In the genomic region with DNA sequence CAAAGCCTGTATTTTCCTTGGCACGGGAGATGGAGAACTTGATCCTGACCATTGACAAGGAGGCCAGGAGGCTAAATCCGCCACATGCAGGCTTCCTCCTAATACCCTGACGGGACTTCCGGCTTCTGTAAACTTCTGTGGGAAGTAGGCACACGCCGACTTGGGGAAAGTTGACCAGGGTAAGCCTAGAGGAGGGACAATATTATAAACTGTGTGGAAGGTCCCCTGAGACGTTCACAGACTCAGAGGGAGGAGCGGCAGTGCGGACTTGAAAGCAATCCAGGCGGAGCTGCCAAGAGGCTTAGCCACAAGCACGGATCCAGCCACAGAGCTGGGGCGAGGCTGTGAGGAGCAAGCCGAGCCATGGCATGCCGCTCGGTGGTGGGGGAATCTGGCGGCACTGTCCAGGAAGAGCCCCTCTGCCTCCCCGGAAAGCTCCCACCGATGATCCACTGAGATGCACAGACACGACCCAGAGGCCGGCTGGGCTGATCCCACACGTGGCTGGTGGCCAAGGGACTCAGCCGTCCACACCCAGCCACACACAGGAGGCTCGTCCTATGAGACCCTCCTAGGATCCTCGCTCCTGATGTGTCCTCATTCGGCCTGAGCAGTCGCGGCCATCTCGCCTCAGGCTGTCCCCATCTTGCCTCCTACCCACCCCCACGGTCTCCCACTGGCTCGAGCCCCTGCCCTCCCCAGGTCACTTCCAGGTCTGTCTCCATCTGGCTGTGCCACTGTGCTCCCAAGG, we compare ENCODE assay signal across 11 cellular contexts. TPM values are rescaled to one million over a fixed set of nuclear protein-coding genes. Genes with fewer than 3 reads are reported as not detected.
DNase-seq lines count a peak whose midpoint lies in the region; ATAC-seq, FAIRE-seq and TF ChIP-seq lines count a peak whose summit lies in the region.
"Had no signal": no experiment of that assay in that cellular context is flagged by ENCODE, and none has a peak within 500 bp of the region (broad histone marks: within the 10 kb centered on the region; RNA-seq: fewer than 3 reads in every experiment).

No MANE protein-coding gene starts in this region.

- H3K27me3 ChIP-seq in suprapubic skin: peaks cover 4% of the 10 kb centered on the region
- H3K27me3 ChIP-seq in effector memory CD4-positive, alpha-beta T cell (replicated peaks; ENCODE audit: control insufficient read depth, insufficient read depth, low read length, poor library complexity, severe bottlenecking): no peaks in the 10 kb centered on the region

- peaks cover 28% of the 10 kb centered on the region for H3K4me1 ChIP-seq in suprapubic skin
- no peaks in the 10 kb centered on the region for H3K4me1 ChIP-seq in effector memory CD4-positive, alpha-beta T cell (ENCODE audit: control insufficient read depth, insufficient read depth, low read length, poor library complexity, severe bottlenecking)

- peak overlapping the region; percentile 93 for H3K27ac ChIP-seq in suprapubic skin
- no peak overlapping the region for H3K27ac ChIP-seq in effector memory CD4-positive, alpha-beta T cell (ENCODE audit: insufficient read depth, low read length, poor library complexity, severe bottlenecking)

- no peaks in the 10 kb centered on the region for H3K36me3 ChIP-seq in suprapubic skin
- H3K36me3 ChIP-seq in effector memory CD4-positive, alpha-beta T cell (ENCODE audit: control insufficient read depth, insufficient read depth, low read length): no peaks in the 10 kb centered on the region

- no peak for FAIRE-seq in GM12892 (lab: Jason Lieb, UNC)

- ATAC-seq in left lobe of liver: peak; percentile 46
- ATAC-seq: activated naive CD4-positive, alpha-beta T cell treated with anti-CD3 and anti-CD28 coated beads, Interleukin-2, amount 50 U/mL, for 72 hours had no signal

- CTCF ChIA-PET in activated CD4-positive, alpha-beta memory T cell treated with anti-CD3 and anti-CD28 coated beads, Interleukin-2, amount 10 ng/mL, durations not matched to agents 7 days and 5 days (lab: Charles Lee): no interaction called here

- H3K4me3 ChIP-seq in suprapubic skin: peak overlapping the region; percentile 12
- no peak overlapping the region for H3K4me3 ChIP-seq in effector memory CD4-positive, alpha-beta T cell (ENCODE audit: insufficient read depth, low read depth, low read length, poor library complexity, severe bottlenecking)

- no peak for TF ChIP-seq CTCF in chondrocyte (IDR thresholded peaks at IDR 0.05)
- no peak for TF ChIP-seq CTCF in suprapubic skin (IDR thresholded peaks at IDR 0.05)

- no peaks in the 10 kb centered on the region for H3K36me3 Mint-ChIP-seq in chondrocyte (ENCODE audit: low read depth)
- H3K36me3 Mint-ChIP-seq in activated CD4-positive, alpha-beta memory T cell treated with anti-CD3 and anti-CD28 coated beads, Interleukin-2, amount 10 ng/mL, durations not matched to agents 7 days and 5 days (ENCODE audit: low read depth): no peaks in the 10 kb centered on the region
- H3K36me3 Mint-ChIP-seq: activated naive CD4-positive, alpha-beta T cell treated with anti-CD3 and anti-CD28 coated beads, Interleukin-2, amount 50 U/mL, for 72 hours; memory B cell had no signal

- H3K9me3 Mint-ChIP-seq in chondrocyte (ENCODE audit: low read depth): no peaks in the 10 kb centered on the region
- no peaks in the 10 kb centered on the region for H3K9me3 Mint-ChIP-seq in activated CD4-positive, alpha-beta memory T cell treated with anti-CD3 and anti-CD28 coated beads, Interleukin-2, amount 10 ng/mL, durations not matched to agents 7 days and 5 days
- H3K9me3 Mint-ChIP-seq: activated naive CD4-positive, alpha-beta T cell treated with anti-CD3 and anti-CD28 coated beads, Interleukin-2, amount 50 U/mL, for 72 hours; T-helper 1 cell treated with Interleukin-12 subunit alpha and Interleukin-12 subunit beta and Interleukin-4 antibody, amounts not matched to agents 30 μg/mL and 1 μg/mL, for 36 hours had no signal

- H3K4me3 Mint-ChIP-seq in chondrocyte (ENCODE audit: unreplicated experiment): peak overlapping the region; percentile 53
- no peak overlapping the region for H3K4me3 Mint-ChIP-seq in activated CD4-positive, alpha-beta memory T cell treated with anti-CD3 and anti-CD28 coated beads, Interleukin-2, amount 10 ng/mL, durations not matched to agents 7 days and 5 days
- H3K4me3 Mint-ChIP-seq: memory B cell; T-helper 1 cell treated with Interleukin-12 subunit alpha and Interleukin-12 subunit beta and Interleukin-4 antibody, amounts not matched to agents 30 μg/mL and 1 μg/mL, for 36 hours had no signal

- POLR2A ChIA-PET in activated CD4-positive, alpha-beta memory T cell treated with anti-CD3 and anti-CD28 coated beads, Interleukin-2, amount 10 ng/mL, durations not matched to agents 7 days and 5 days (lab: Charles Lee): no interaction called here

- DNase-seq in LHCN-M2 (ENCODE audit: low read depth) (peak; percentile 98), chondrocyte (ENCODE audit: low spot score) (no peak), left lobe of liver (ENCODE audit: low spot score) (peak; percentile 75), suprapubic skin (ENCODE audit: low spot score in 2 of 2) (peak; percentile 82 to 89), GM12892 (ENCODE audit: insufficient read length) (no peak), activated gamma-delta T cell (lab: John Stamatoyannopoulos, UW) (no peak)
- DNase-seq in effector memory CD4-positive, alpha-beta T cell: no peak
- DNase-seq in activated CD4-positive, alpha-beta memory T cell treated with anti-CD3 and anti-CD28 coated beads, Interleukin-2, amount 10 ng/mL, durations not matched to agents 7 days and 5 days: no peak

- WGBS in suprapubic skin: 48% methylated on average over 30 of the region's 30 CpGs

- peak overlapping the region; percentile 98 for H3K27ac Mint-ChIP-seq in chondrocyte (ENCODE audit: unreplicated experiment)
- no peak overlapping the region for H3K27ac Mint-ChIP-seq in activated CD4-positive, alpha-beta memory T cell treated with anti-CD3 and anti-CD28 coated beads, Interleukin-2, amount 10 ng/mL, durations not matched to agents 7 days and 5 days
- H3K27ac Mint-ChIP-seq: activated naive CD4-positive, alpha-beta T cell treated with anti-CD3 and anti-CD28 coated beads, Interleukin-2, amount 50 U/mL, for 72 hours; memory B cell; T-helper 1 cell treated with Interleukin-12 subunit alpha and Interleukin-12 subunit beta and Interleukin-4 antibody, amounts not matched to agents 30 μg/mL and 1 μg/mL, for 36 hours had no signal

- H3K27me3 Mint-ChIP-seq in chondrocyte (ENCODE audit: low read depth): peaks cover 18% of the 10 kb centered on the region
- H3K27me3 Mint-ChIP-seq in activated CD4-positive, alpha-beta memory T cell treated with anti-CD3 and anti-CD28 coated beads, Interleukin-2, amount 10 ng/mL, durations not matched to agents 7 days and 5 days: peaks cover 27% of the 10 kb centered on the region

- no peaks in the 10 kb centered on the region for H3K9me3 ChIP-seq in suprapubic skin
- H3K9me3 ChIP-seq in effector memory CD4-positive, alpha-beta T cell (ENCODE audit: control insufficient read depth, low read length): no peaks in the 10 kb centered on the region

- TF ChIP-seq POLR2A in suprapubic skin (IDR thresholded peaks at IDR 0.05): no peak
- no peak for TF ChIP-seq POLR2A in GM12892 (IDR thresholded peaks at IDR 0.05; ENCODE audit: low read depth, low read length)

- peaks cover 26% of the 10 kb centered on the region for H3K4me1 Mint-ChIP-seq in chondrocyte (ENCODE audit: low read depth)
- H3K4me1 Mint-ChIP-seq in activated CD4-positive, alpha-beta memory T cell treated with anti-CD3 and anti-CD28 coated beads, Interleukin-2, amount 10 ng/mL, durations not matched to agents 7 days and 5 days: peaks cover 7% of the 10 kb centered on the region

- no peak for TF ChIP-seq EP300 in suprapubic skin (IDR thresholded peaks at IDR 0.05)

RNA-seq across cellular contexts. Expression of gene INSIG1, which starts 40.0 kb away (rescaled TPM):
- total RNA-seq in LHCN-M2 (2014; rRNA removed) (84.6 and 105 TPM in 2 replicates), chondrocyte (21.3 to 33.7 TPM (median 31.8 TPM) in 3 replicates), left lobe of liver (208 TPM), suprapubic skin (100 to 1,000 TPM in 2 of 4 donors, 10 to 100 TPM in 2; 32.0 to 130 (median 95.3) TPM)
- polyA plus RNA-seq in LHCN-M2 (2012): 63.1 TPM
- polyA plus RNA-seq in GM12892 (2012; ENCODE audit: missing spikeins): 72.0 TPM
- total RNA-seq in activated CD4-positive, alpha-beta memory T cell treated with anti-CD3 and anti-CD28 coated beads, Interleukin-2, amount 10 ng/mL, durations not matched to agents 7 days and 5 days: 100 to 1,000 TPM; 276 to 283 TPM

Comparison
In these comparisons a context has a peak if more than half of its experiments do, and no peak if none do; other contexts are left out.
1. DNase-seq: peak in LHCN-M2 (single experiment), left lobe of liver (single experiment) and suprapubic skin (2 of 2); none in chondrocyte (single experiment), GM12892 (single experiment), effector memory CD4-positive, alpha-beta T cell (0 of 3), activated gamma-delta T cell (single experiment) and activated CD4-positive, alpha-beta memory T cell treated with anti-CD3 and anti-CD28 coated beads, Interleukin-2, amount 10 ng/mL, durations not matched to agents 7 days and 5 days (single experiment).